1 cellular context compared by ENCODE assay signal in the genomic region with DNA sequence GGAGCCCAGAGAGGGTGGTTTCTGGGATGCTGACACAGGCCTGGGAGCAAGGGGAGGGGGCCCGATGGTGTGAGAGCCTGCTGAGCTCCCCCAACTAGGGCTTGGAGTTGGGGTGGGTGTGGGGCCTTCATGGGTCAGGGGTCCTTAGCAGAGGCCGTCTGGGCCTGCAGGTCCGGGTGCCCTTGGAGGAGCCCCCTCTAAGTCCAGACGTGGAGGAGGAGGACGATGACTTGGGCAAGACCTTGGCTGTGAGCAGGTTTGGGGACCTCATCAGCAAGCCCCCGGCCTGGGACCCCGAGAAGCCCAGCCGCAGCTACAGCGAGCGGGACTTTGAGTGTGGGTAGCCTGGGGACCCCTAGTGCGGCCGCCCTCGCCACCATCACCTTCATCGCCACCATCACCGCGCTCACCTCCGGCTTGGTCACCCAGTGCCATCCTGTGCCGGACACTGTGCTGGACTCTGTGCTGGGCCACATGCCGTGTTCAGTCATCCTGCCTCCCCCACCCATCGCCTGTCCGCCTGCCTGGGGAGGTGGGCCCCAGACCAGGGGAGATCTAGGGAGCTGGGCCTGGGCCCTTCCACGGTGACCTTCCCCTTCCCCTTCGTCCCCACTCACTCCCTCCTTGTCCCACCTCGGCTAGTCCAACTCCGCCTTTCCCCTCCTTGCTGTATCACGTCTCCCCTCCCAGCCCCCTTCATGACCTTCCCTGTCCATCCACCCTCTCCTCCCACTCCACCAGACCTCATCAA.
TF ChIP-seq lines count a peak whose summit lies in the region.

No MANE protein-coding gene starts in this region.

TF ChIP-seq in SK-N-SH, 30 proteins besides CTCF, POLR2A, EP300 and RAD21 (continued from another document):
- TF ChIP-seq REST (IDR thresholded peaks at IDR 0.05; ENCODE audit: low read depth, low read length): no peak
